20 cellular contexts compared by ENCODE assay signal in the genomic region with DNA sequence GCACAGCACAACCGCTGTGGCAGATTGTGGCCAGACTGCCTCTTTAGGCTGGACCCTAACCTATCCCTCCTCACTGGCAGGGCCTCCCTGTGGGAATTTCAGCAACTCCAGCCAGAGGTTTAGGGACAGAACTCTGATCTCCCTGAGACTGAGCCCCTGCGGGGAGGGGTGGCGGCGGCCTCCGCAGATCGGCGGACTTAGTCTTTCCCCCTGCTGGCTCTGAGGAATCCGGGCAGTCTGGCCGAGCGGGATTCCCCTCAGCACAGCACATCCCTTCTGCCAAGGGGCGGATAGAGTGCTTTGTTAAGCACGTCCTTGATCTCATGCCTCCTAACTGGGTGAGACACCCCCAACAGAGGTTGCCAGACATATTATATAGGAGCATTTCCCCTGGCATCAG.
A peak's percentile ranks its signal among the peaks of the same experiment; 100 is the strongest.
DNase-seq lines count a peak whose midpoint lies in the region; ATAC-seq and TF ChIP-seq lines count a peak whose summit lies in the region.
"Had no signal": no experiment of that assay in that cellular context is flagged by ENCODE, and none has a peak within 500 bp of the region (broad histone marks: within the 10 kb centered on the region; RNA-seq: fewer than 3 reads in every experiment).

No MANE protein-coding gene starts in this region.

- no peak overlapping the region for H4K8ac ChIP-seq in mesendoderm (ENCODE audit: low read depth, low read length)

- 84 to 86% methylated on average over 10 to 12 of the region's 12 CpGs for WGBS in endodermal cell (ENCODE audit: insufficient coverage in 1 of 2, insufficient read length in 1 of 2), 2 experiments
- no CpG with 5 or more reads among the region's 12 CpGs for WGBS in mesendoderm (ENCODE audit: extremely low coverage, insufficient coverage, low lambda C conversion rate)

- H3K4me3 Mint-ChIP-seq in endodermal cell: no peak overlapping the region
- H3K4me3 Mint-ChIP-seq in type B pancreatic cell: no peak overlapping the region
- H3K4me3 Mint-ChIP-seq: CD4-positive, CD25-positive, alpha-beta regulatory T cell had no signal

- H3K79me2 ChIP-seq in mesendoderm (ENCODE audit: control insufficient read depth, insufficient read depth, low read length): no peaks in the 10 kb centered on the region

- no peak overlapping the region for H3K56ac ChIP-seq in mesendoderm (ENCODE audit: low read length)

- no peak overlapping the region for H3K23ac ChIP-seq in mesendoderm (ENCODE audit: low read length)

- H2BK5ac ChIP-seq in mesendoderm (ENCODE audit: low read length): no peak overlapping the region

- H3K4me3 ChIP-seq in H7 (ENCODE audit: insufficient read depth, low read depth, low read length) (no peak overlapping the region), endodermal cell (ENCODE audit: low read length) (no peak overlapping the region), mesendoderm (ENCODE audit: low read length) (no peak overlapping the region)
- H3K4me3 ChIP-seq: BLaER1, GM23248, K562 had no signal

- H3K36me3 ChIP-seq in H7 (replicated peaks; ENCODE audit: control insufficient read depth, insufficient read depth, low read length) (no peaks in the 10 kb centered on the region), endodermal cell (ENCODE audit: control insufficient read depth, insufficient read depth, low read length) (no peaks in the 10 kb centered on the region), mesendoderm (ENCODE audit: control insufficient read depth, insufficient read depth, low read length) (no peaks in the 10 kb centered on the region)
- H3K36me3 ChIP-seq: BLaER1 had no signal

- DNase-seq in H7 (peak; percentile 26), endodermal cell (peak; percentile 74), mesendoderm (peak; percentile 23), type B pancreatic cell (ENCODE audit: extremely low spot score, unreplicated experiment) (no peak), NCI-H128 (lab: John Stamatoyannopoulos, UW; ENCODE audit: unreplicated experiment) (no peak), NCI-H1105 treated with DMSO at 0.1 percent for 48 hours (lab: John Stamatoyannopoulos, UW) (no peak)
- DNase-seq: CD4-positive, CD25-positive, alpha-beta regulatory T cell; GM23248; HCEC 1CT; Kasumi-1; NCI-H1092 treated with DMSO at 0.1 percent for 48 hours; NCI-H146; NCI-H2029; NCI-H446 treated with DMSO at 0.1 percent for 48 hours; NCI-H526 treated with DMSO at 0.1 percent for 48 hours; SHP77 had no signal

- H3K4me2 ChIP-seq in mesendoderm (ENCODE audit: low read length): no peak overlapping the region
- H3K4me2 ChIP-seq: BLaER1 had no signal

- no peak overlapping the region for H3K27ac ChIP-seq in endodermal cell (ENCODE audit: low read depth, low read length)
- no peak overlapping the region for H3K27ac ChIP-seq in mesendoderm (ENCODE audit: low read depth, low read length)
- H3K27ac ChIP-seq: BLaER1, GM23248, RWPE1 had no signal

- no peak overlapping the region for H2BK15ac ChIP-seq in mesendoderm (replicated peaks; ENCODE audit: low read depth)

- H3K27me3 ChIP-seq in H7 (ENCODE audit: control insufficient read depth, insufficient read depth, low read length): no peaks in the 10 kb centered on the region
- H3K27me3 ChIP-seq in endodermal cell (ENCODE audit: control insufficient read depth, insufficient read depth, low read length, poor library complexity, severe bottlenecking): no peaks in the 10 kb centered on the region
- no peaks in the 10 kb centered on the region for H3K27me3 ChIP-seq in mesendoderm (ENCODE audit: insufficient read depth, low read length, poor library complexity)
- H3K27me3 ChIP-seq: BLaER1 had no signal

- no peak overlapping the region for H2BK120ac ChIP-seq in mesendoderm (ENCODE audit: low read depth, low read length)

- no peak overlapping the region for H3K4ac ChIP-seq in mesendoderm (ENCODE audit: low read depth, low read length)

- peaks cover 3% of the 10 kb centered on the region for H3K27me3 Mint-ChIP-seq in endodermal cell (ENCODE audit: insufficient read depth)
- H3K27me3 Mint-ChIP-seq in type B pancreatic cell: peaks cover 5% of the 10 kb centered on the region
- H3K27me3 Mint-ChIP-seq: CD4-positive, CD25-positive, alpha-beta regulatory T cell had no signal

- H3K9me3 Mint-ChIP-seq in endodermal cell (peaks cover 4% of the 10 kb centered on the region), type B pancreatic cell (peaks cover 5% of the 10 kb centered on the region)

- H4K5ac ChIP-seq in mesendoderm (ENCODE audit: low read length): no peak overlapping the region

- H3K4me1 Mint-ChIP-seq in endodermal cell (peaks cover 5% of the 10 kb centered on the region), type B pancreatic cell (ENCODE audit: unreplicated experiment) (no peaks in the 10 kb centered on the region)
- H3K4me1 Mint-ChIP-seq: CD4-positive, CD25-positive, alpha-beta regulatory T cell had no signal

- H3K9ac ChIP-seq in endodermal cell (ENCODE audit: extremely low read depth, low read length, poor library complexity, severe bottlenecking) (no peak overlapping the region), mesendoderm (ENCODE audit: low read length) (no peak overlapping the region)
- H3K9ac ChIP-seq: BLaER1, GM23248 had no signal

- no peaks in the 10 kb centered on the region for H3K9me3 ChIP-seq in endodermal cell (ENCODE audit: control insufficient read depth, low read length)
- H3K9me3 ChIP-seq: BLaER1 had no signal

- no peaks in the 10 kb centered on the region for H3K36me3 Mint-ChIP-seq in endodermal cell (ENCODE audit: low read depth)
- no peaks in the 10 kb centered on the region for H3K36me3 Mint-ChIP-seq in type B pancreatic cell
- H3K36me3 Mint-ChIP-seq: CD4-positive, CD25-positive, alpha-beta regulatory T cell had no signal

- no peak overlapping the region for H2AK5ac ChIP-seq in mesendoderm (ENCODE audit: low read length)

- H3K4me1 ChIP-seq in endodermal cell (ENCODE audit: control insufficient read depth, insufficient read depth, low read length) (peaks cover 2% of the 10 kb centered on the region), mesendoderm (ENCODE audit: control insufficient read depth, low read depth, low read length) (no peaks in the 10 kb centered on the region)
- H3K4me1 ChIP-seq: BLaER1 had no signal

- no peak for ATAC-seq in HG02852 (IDR thresholded peaks at IDR 0.05; ENCODE audit: unreplicated experiment)
- ATAC-seq: K562 had no signal

- TF ChIP-seq CTCF in endodermal cell (conservative IDR thresholded peaks at IDR 0.05): no peak
- TF ChIP-seq CTCF in type B pancreatic cell (conservative IDR thresholded peaks at IDR 0.05): no peak

- H3K27ac Mint-ChIP-seq in endodermal cell (no peak overlapping the region), type B pancreatic cell (peak overlapping the region; percentile 18)
- H3K27ac Mint-ChIP-seq: CD4-positive, CD25-positive, alpha-beta regulatory T cell had no signal

- H3K79me1 ChIP-seq in mesendoderm (ENCODE audit: low read length): no peaks in the 10 kb centered on the region

- no peak overlapping the region for H3K18ac ChIP-seq in mesendoderm (ENCODE audit: low read length)

Comparison
In these comparisons a context has a peak if more than half of its experiments do, and no peak if none do; other contexts are left out.
1. DNase-seq: peak in H7 (single experiment), endodermal cell (single experiment) and mesendoderm (single experiment); none in type B pancreatic cell (single experiment), NCI-H128 (single experiment) and NCI-H1105 treated with DMSO at 0.1 percent for 48 hours (single experiment).